ENCODE assay signal across 8 cellular contexts in the genomic region with DNA sequence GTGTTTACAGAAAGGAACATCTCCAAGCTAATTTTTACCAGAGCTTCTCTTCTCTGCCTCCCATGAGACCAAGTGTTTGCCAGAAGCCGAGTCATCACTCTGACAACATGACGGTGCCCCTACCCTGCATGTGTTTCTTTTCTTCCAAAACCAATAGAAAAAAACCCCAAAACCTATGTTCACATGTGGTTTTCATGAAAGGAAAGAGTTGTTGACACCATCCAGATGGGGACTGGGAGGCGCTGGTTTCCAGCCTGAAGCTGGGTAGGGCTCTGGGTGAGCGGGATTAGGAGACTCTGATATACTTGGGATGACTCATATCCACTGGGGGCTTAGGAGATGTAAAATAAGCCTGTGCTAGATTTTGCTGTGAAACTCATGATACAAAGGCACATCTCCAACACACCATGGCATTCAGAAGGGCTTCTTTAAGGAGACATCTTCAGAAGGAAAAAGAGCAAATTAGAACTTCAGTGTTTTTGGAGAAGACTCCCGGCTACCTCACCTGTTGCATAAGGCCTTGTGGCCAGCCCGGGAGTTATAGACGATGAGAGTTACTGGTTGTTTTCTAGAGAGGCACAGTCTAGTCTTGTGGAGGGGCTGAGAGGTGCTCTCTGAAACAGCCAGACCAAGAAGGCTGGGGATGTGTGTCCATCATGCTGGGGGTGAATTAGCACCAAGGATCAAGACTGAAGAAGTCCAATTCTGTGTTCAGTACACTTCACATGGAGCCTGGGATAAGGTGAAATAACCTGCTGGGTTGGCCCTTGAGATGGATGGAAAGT.
DNase-seq lines count a peak whose midpoint lies in the region; ATAC-seq and TF ChIP-seq lines count a peak whose summit lies in the region.

No MANE protein-coding gene starts in this region.

- DNase-seq in GM06990 (ENCODE audit: extremely low read depth, insufficient read length) (peak; percentile 59), LHCN-M2 (ENCODE audit: low read depth) (peak; percentile 88), heart right ventricle (no peak), mesenteric fat pad (ENCODE audit: low spot score) (no peak), coronary artery (ENCODE audit: low spot score) (no peak), T-cell (no peak), activated gamma-delta T cell treated with Interleukin-2 at 50 U/mL for 16 hours (no peak)

- no peak for TF ChIP-seq CTCF in GM06990 (IDR thresholded peaks at IDR 0.05; ENCODE audit: insufficient read depth, low read length, poor library complexity, severe bottlenecking)
- TF ChIP-seq CTCF in heart right ventricle (IDR thresholded peaks at IDR 0.05): no peak
- TF ChIP-seq CTCF in coronary artery (IDR thresholded peaks at IDR 0.05): no peak

- H3K27me3 ChIP-seq in GM06990 (replicated peaks; ENCODE audit: control insufficient read depth, insufficient read depth, low read length): no peaks in the 10 kb centered on the region
- H3K27me3 ChIP-seq in heart right ventricle: no peaks in the 10 kb centered on the region

- peaks cover 0 to 8% (median 0%) of the 10 kb centered on the region in 3 donors for H3K9me3 Mint-ChIP-seq in T-cell

- H3K4me1 ChIP-seq in heart right ventricle: peaks cover 0 to 55% (median 0%) of the 10 kb centered on the region in 9 donors

- peaks cover 0 to 10% (median 0%) of the 10 kb centered on the region in 3 donors for H3K4me1 Mint-ChIP-seq in T-cell

- H3K36me3 ChIP-seq in GM06990 (ENCODE audit: control insufficient read depth, insufficient read depth, low read length) (no peaks in the 10 kb centered on the region), heart right ventricle (no peaks in the 10 kb centered on the region)

- intact Hi-C loops in heart right ventricle (cut with DNase I): no loop called here

- no peak overlapping the region for H3K4me3 Mint-ChIP-seq in T-cell

- H3K27ac ChIP-seq in heart right ventricle (peak overlapping the region in 2 of 10 donors; percentile 30 to 36), coronary artery (no peak overlapping the region)

- no peak overlapping the region for H3K27ac Mint-ChIP-seq in T-cell

- WGBS in heart right ventricle, 2 donors: 78 to 82% methylated on average over 7 of the region's 7 CpGs

- ATAC-seq in GM21515 (IDR thresholded peaks at IDR 0.05; ENCODE audit: unreplicated experiment): peak; percentile 28
- peak; percentile 40 to 83 (median 58) for ATAC-seq in heart right ventricle
- no peak for ATAC-seq in T-cell (replicated peaks in 1 of 4)

- no peaks in the 10 kb centered on the region for H3K27me3 Mint-ChIP-seq in T-cell

- POLR2A ChIA-PET in T-cell (lab: Charles Lee): no interaction called here

- H3K9me3 ChIP-seq in heart right ventricle: no peaks in the 10 kb centered on the region

- H3K4me3 ChIP-seq in GM06990 (replicated peaks; ENCODE audit: low read depth, low read length) (peak overlapping the region; percentile 18), heart right ventricle (no peak overlapping the region), coronary artery (no peak overlapping the region)

- CTCF ChIA-PET in T-cell (lab: Charles Lee): no interaction called here

- H3K36me3 Mint-ChIP-seq in T-cell: no peaks in the 10 kb centered on the region

Comparison
In these comparisons a context has a peak if more than half of its experiments do, and no peak if none do; other contexts are left out.
1. DNase-seq: peak in GM06990 (single experiment) and LHCN-M2 (single experiment); none in heart right ventricle (0 of 2), mesenteric fat pad (single experiment), coronary artery (single experiment), T-cell (0 of 34) and activated gamma-delta T cell treated with Interleukin-2 at 50 U/mL for 16 hours (single experiment).
2. ATAC-seq: peak in GM21515 (single experiment) and heart right ventricle (8 of 8); none in T-cell (0 of 4).